In genomic region chr1:22903113-22903512, GRCh38 we compare ENCODE assay signal across 27 cellular contexts.
DNase-seq lines count a peak whose midpoint lies in the region; ATAC-seq, FAIRE-seq and TF ChIP-seq lines count a peak whose summit lies in the region.
"Had no signal": no experiment of that assay in that cellular context is flagged by ENCODE, and none has a peak within 500 bp of the region (broad histone marks: within the 10 kb centered on the region; RNA-seq: fewer than 3 reads in every experiment).

No MANE protein-coding gene starts in this region.

- FAIRE-seq in H54 (lab: Jason Lieb, UNC): peak; percentile 75
- FAIRE-seq: A204.1, D721Med, pancreas had no signal

- TF ChIP-seq POLR2A in H54 (IDR thresholded peaks at IDR 0.05; ENCODE audit: low read depth, low read length): no peak

- ATAC-seq in HG03045 (IDR thresholded peaks at IDR 0.05; ENCODE audit: unreplicated experiment): no peak
- no peak for ATAC-seq in GM19452 (IDR thresholded peaks at IDR 0.05; ENCODE audit: unreplicated experiment)
- ATAC-seq: heart right ventricle; left lobe of liver; natural killer cell treated with Interleukin-12 subunit alpha and Interleukin-12 subunit beta and Interleukin-15 and Interleukin-18, amount 100 ng/mL, for 72 hours; Panc1; pancreas; right lobe of liver; WTC11 had no signal

- peak; percentile 62 for DNase-seq in AG08396 (ENCODE audit: low spot score)
- peak; percentile 70 for DNase-seq in H54 (ENCODE audit: insufficient read length, low spot score)
- peak; percentile 42 for DNase-seq in RPMI7951 (ENCODE audit: low read depth)
- peak; percentile 11 for DNase-seq in fibroblast of peridontal ligament (ENCODE audit: extremely low read depth)
- no peak for DNase-seq in islet precursor cell
- DNase-seq in mucosa of gallbladder (ENCODE audit: low spot score): no peak
- DNase-seq: activated CD4-positive, alpha-beta memory T cell treated with anti-CD3 and anti-CD28 coated beads for 36 hours; activated effector memory CD4-positive, alpha-beta T cell treated with Interleukin-2 at 50 U/mL for 16 hours; activated naive CD8-positive, alpha-beta T cell treated with anti-CD3 and anti-CD28 coated beads, Interleukin-2, amount 10 ng/mL, durations not matched to agents 7 days and 5 days; cortex of kidney; endodermal cell; heart right ventricle; Karpas-422; NCI-H1092 treated with DMSO at 0.1 percent for 48 hours; NCI-H2029; NCI-H345; pancreas; right lobe of liver; T-helper 9 cell had no signal

Comparison
In these comparisons a context has a peak if more than half of its experiments do, and no peak if none do; other contexts are left out.
1. DNase-seq: peak in AG08396 (single experiment), H54 (single experiment), RPMI7951 (single experiment) and fibroblast of peridontal ligament (single experiment); none in islet precursor cell (single experiment) and mucosa of gallbladder (single experiment).